Comparison of ENCODE assay signal across 1 cellular context in genomic region chr10:13421382-13421917, GRCh38.
TF ChIP-seq lines count a peak whose summit lies in the region.

No MANE protein-coding gene starts in this region.

TF ChIP-seq in H1, 55 proteins besides CTCF, POLR2A, EP300 and RAD21 (continued from another document):
- no peak for TF ChIP-seq RXRA (IDR thresholded peaks at IDR 0.05; ENCODE audit: insufficient read depth, low read depth, low read length)
- no peak for TF ChIP-seq MAFK (IDR thresholded peaks at IDR 0.05; ENCODE audit: low read depth, low read length)
- TF ChIP-seq ATF3 (IDR thresholded peaks at IDR 0.05; ENCODE audit: insufficient read depth, low read depth, low read length) = no peak
